Comparison of ENCODE assay signal across 2 cellular contexts in genomic region chr20:45343867-45344721, GRCh38.
A peak's percentile ranks its signal among the peaks of the same experiment; 100 is the strongest.
TF ChIP-seq lines count a peak whose summit lies in the region.

No MANE protein-coding gene starts in this region.

TF ChIP-seq in A549, 52 proteins besides CTCF, POLR2A, EP300 and RAD21:
- TF ChIP-seq HOXA7 (CRISPR knock-in tag; IDR thresholded peaks at IDR 0.05) (no peak), CEBPB (IDR thresholded peaks at IDR 0.05) (peak; percentile 31 to 73; a peak in 2 of 4 replicates), JUNB (IDR thresholded peaks at IDR 0.05) (peak; percentile 70), FOSL2 (IDR thresholded peaks at IDR 0.05) (peak; percentile 82), FOSL2 (CRISPR knock-in tag; IDR thresholded peaks at IDR 0.05) (peak; percentile 89), JUN (IDR thresholded peaks at IDR 0.05) (peak in 1 of 2 experiments; percentile 49; a peak in 2 of 5 replicates), CBX2 (IDR thresholded peaks at IDR 0.05; ENCODE audit: borderline replicate concordance, low read depth) (no peak), HMGXB4 (CRISPR knock-in tag; IDR thresholded peaks at IDR 0.05; ENCODE audit: borderline replicate concordance) (no peak), ATOH8 (CRISPR knock-in tag; IDR thresholded peaks at IDR 0.05; ENCODE audit: low read depth) (no peak), ZC3H11A (IDR thresholded peaks at IDR 0.05) (no peak), BHLHE40 (IDR thresholded peaks at IDR 0.05; ENCODE audit: low read depth, low read length) (no peak), GATA3 (IDR thresholded peaks at IDR 0.05; ENCODE audit: borderline replicate concordance) (0 out of 2 replicates have a peak, but pooled peaks have one; percentile 10), MAFK (IDR thresholded peaks at IDR 0.05; ENCODE audit: partially characterized antibody) (no peak)

TF ChIP-seq in HCT116, 20 proteins besides CTCF, POLR2A, EP300 and RAD21:
- peak; percentile 76 for TF ChIP-seq POLR2AphosphoS5 (IDR thresholded peaks at IDR 0.05; ENCODE audit: low read depth, low read length)
- no peak for TF ChIP-seq ZFX (IDR thresholded peaks at IDR 0.05)
